Comparison of ENCODE assay signal across 2 cellular contexts in the genomic region with DNA sequence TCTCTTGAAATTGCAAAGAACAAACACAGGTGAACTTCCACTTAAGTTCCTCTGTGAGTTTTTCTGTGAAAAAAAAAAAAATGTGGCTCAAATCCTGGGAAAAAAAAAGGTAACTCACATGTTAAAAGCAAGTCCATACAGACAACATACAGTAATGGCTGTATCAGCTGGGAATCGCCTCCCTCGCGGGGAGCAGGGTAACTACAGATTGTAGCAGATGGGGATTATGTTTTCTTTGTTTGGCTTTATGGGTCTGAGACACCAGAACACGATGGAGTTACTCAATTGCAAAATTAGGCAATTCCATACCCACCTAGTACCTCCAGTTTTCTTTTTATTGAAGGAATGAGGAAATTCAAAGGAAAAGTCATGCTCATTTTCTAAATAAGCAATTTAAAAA.
TF ChIP-seq lines count a peak whose summit lies in the region.

No MANE protein-coding gene starts in this region.

TF ChIP-seq in GM23338, 12 proteins besides CTCF, POLR2A, EP300 and RAD21 (continued from another document):
- TF ChIP-seq REST (IDR thresholded peaks at IDR 0.05; ENCODE audit: unreplicated experiment) (no peak), CREB1 (CRISPR knock-in tag; IDR thresholded peaks at IDR 0.05; ENCODE audit: low read depth) (no peak), POLR2AphosphoS5 (IDR thresholded peaks at IDR 0.05; ENCODE audit: low read depth) (no peak), EZH2phosphoT487 (IDR thresholded peaks at IDR 0.05; ENCODE audit: unreplicated experiment) (no peak), ZNF114 (CRISPR knock-in tag; IDR thresholded peaks at IDR 0.05) (no peak), EZH2 (IDR thresholded peaks at IDR 0.05; ENCODE audit: low read depth, unreplicated experiment) (no peak), STAT1 (IDR thresholded peaks at IDR 0.05; ENCODE audit: unreplicated experiment) (no peak), ZNF331 (CRISPR knock-in tag; IDR thresholded peaks at IDR 0.05; ENCODE audit: low read depth) (no peak), NANOG (IDR thresholded peaks at IDR 0.05; ENCODE audit: borderline replicate concordance) (no peak)
- TF ChIP-seq, protein P1, sequence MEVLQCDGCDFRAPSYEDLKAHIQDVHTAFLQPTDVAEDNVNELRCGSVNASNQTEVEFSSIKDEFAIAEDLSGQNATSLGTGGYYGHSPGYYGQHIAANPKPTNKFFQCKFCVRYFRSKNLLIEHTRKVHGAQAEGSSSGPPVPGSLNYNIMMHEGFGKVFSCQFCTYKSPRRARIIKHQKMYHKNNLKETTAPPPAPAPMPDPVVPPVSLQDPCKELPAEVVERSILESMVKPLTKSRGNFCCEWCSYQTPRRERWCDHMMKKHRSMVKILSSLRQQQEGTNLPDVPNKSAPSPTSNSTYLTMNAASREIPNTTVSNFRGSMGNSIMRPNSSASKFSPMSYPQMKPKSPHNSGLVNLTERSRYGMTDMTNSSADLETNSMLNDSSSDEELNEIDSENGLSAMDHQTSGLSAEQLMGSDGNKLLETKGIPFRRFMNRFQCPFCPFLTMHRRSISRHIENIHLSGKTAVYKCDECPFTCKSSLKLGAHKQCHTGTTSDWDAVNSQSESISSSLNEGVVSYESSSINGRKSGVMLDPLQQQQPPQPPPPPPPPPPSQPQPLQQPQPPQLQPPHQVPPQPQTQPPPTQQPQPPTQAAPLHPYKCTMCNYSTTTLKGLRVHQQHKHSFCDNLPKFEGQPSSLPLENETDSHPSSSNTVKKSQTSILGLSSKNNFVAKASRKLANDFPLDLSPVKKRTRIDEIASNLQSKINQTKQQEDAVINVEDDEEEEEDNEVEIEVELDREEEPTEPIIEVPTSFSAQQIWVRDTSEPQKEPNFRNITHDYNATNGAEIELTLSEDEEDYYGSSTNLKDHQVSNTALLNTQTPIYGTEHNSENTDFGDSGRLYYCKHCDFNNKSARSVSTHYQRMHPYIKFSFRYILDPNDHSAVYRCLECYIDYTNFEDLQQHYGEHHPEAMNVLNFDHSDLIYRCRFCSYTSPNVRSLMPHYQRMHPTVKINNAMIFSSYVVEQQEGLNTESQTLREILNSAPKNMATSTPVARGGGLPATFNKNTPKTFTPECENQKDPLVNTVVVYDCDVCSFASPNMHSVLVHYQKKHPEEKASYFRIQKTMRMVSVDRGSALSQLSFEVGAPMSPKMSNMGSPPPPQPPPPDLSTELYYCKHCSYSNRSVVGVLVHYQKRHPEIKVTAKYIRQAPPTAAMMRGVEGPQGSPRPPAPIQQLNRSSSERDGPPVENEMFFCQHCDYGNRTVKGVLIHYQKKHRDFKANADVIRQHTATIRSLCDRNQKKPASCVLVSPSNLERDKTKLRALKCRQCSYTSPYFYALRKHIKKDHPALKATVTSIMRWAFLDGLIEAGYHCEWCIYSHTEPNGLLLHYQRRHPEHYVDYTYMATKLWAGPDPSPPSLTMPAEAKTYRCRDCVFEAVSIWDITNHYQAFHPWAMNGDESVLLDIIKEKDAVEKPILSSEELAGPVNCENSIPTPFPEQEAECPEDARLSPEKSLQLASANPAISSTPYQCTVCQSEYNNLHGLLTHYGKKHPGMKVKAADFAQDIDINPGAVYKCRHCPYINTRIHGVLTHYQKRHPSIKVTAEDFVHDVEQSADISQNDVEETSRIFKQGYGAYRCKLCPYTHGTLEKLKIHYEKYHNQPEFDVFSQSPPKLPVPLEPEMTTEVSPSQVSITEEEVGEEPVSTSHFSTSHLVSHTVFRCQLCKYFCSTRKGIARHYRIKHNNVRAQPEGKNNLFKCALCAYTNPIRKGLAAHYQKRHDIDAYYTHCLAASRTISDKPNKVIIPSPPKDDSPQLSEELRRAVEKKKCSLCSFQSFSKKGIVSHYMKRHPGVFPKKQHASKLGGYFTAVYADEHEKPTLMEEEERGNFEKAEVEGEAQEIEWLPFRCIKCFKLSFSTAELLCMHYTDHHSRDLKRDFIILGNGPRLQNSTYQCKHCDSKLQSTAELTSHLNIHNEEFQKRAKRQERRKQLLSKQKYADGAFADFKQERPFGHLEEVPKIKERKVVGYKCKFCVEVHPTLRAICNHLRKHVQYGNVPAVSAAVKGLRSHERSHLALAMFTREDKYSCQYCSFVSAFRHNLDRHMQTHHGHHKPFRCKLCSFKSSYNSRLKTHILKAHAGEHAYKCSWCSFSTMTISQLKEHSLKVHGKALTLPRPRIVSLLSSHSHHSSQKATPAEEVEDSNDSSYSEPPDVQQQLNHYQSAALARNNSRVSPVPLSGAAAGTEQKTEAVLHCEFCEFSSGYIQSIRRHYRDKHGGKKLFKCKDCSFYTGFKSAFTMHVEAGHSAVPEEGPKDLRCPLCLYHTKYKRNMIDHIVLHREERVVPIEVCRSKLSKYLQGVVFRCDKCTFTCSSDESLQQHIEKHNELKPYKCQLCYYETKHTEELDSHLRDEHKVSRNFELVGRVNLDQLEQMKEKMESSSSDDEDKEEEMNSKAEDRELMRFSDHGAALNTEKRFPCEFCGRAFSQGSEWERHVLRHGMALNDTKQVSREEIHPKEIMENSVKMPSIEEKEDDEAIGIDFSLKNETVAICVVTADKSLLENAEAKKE (CRISPR knock-in tag; IDR thresholded peaks at IDR 0.05): no peak

TF ChIP-seq in H1, 55 proteins besides CTCF, POLR2A, EP300 and RAD21 (continued from another document):
- no peak for TF ChIP-seq CHD1 (IDR thresholded peaks at IDR 0.05; ENCODE audit: low read depth, low read length)
- no peak for TF ChIP-seq CHD7 (IDR thresholded peaks at IDR 0.05; ENCODE audit: insufficient replicate concordance, low read length)
- TF ChIP-seq TEAD4 (IDR thresholded peaks at IDR 0.05; ENCODE audit: low read depth, low read length): no peak
- no peak for TF ChIP-seq MAFK (IDR thresholded peaks at IDR 0.05; ENCODE audit: low read depth, low read length)
- no peak for TF ChIP-seq GABPA (IDR thresholded peaks at IDR 0.05; ENCODE audit: borderline replicate concordance, insufficient read depth, low read length)
- TF ChIP-seq CREB1 (IDR thresholded peaks at IDR 0.05): no peak
- no peak for TF ChIP-seq SP4 (IDR thresholded peaks at IDR 0.05; ENCODE audit: low read length)
- no peak for TF ChIP-seq RXRA (IDR thresholded peaks at IDR 0.05; ENCODE audit: insufficient read depth, low read depth, low read length)
- TF ChIP-seq KDM4A (IDR thresholded peaks at IDR 0.05; ENCODE audit: low read depth, low read length, severe bottlenecking): no peak
- TF ChIP-seq ZNF274 (IDR thresholded peaks at IDR 0.05; ENCODE audit: borderline replicate concordance, extremely low read depth, low read length): no peak
- no peak for TF ChIP-seq EZH2 (IDR thresholded peaks at IDR 0.05; ENCODE audit: low read depth, low read length, severe bottlenecking)
- TF ChIP-seq E2F6 (IDR thresholded peaks at IDR 0.05): no peak
- no peak for TF ChIP-seq TAF7 (optimal IDR thresholded peaks at IDR 0.05; ENCODE audit: borderline replicate concordance, low read depth, low read length)
- TF ChIP-seq JUND (IDR thresholded peaks at IDR 0.05; ENCODE audit: low read length): no peak
- TF ChIP-seq KDM5A (IDR thresholded peaks at IDR 0.05; ENCODE audit: low read length): no peak
- TF ChIP-seq, protein P2, sequence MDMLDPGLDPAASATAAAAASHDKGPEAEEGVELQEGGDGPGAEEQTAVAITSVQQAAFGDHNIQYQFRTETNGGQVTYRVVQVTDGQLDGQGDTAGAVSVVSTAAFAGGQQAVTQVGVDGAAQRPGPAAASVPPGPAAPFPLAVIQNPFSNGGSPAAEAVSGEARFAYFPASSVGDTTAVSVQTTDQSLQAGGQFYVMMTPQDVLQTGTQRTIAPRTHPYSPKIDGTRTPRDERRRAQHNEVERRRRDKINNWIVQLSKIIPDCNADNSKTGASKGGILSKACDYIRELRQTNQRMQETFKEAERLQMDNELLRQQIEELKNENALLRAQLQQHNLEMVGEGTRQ (IDR thresholded peaks at IDR 0.05; ENCODE audit: low read length): no peak
